ENCODE assay signal across 30 cellular contexts in genomic region chr3:69807674-69808073, GRCh38.
"Had no signal": no experiment of that assay in that cellular context is flagged by ENCODE, and none has a peak within 500 bp of the region (broad histone marks: within the 10 kb centered on the region; RNA-seq: fewer than 3 reads in every experiment).

No MANE protein-coding gene starts in this region.

- H3K4me3 ChIP-seq: ascending aorta, breast epithelium, cardiac muscle cell, colonic mucosa, dorsolateral prefrontal cortex, esophagus muscularis mucosa, gastrocnemius medialis, heart left ventricle had no signal

- DNase-seq: activated CD4-positive, alpha-beta memory T cell treated with anti-CD3 and anti-CD28 coated beads for 36 hours; activated CD4-positive, alpha-beta T cell treated with anti-CD3 and anti-CD28 coated beads for 36 hours; activated CD4-positive, alpha-beta T cell treated with anti-CD3 and anti-CD28 coated beads, Interleukin-2, amount 10 ng/mL, durations not matched to agents 24 days and 14 days; activated CD4-positive, CD25-positive, alpha-beta regulatory T cell; activated CD4-positive, CD25-positive, alpha-beta regulatory T cell treated with anti-CD3 and anti-CD28 coated beads, Interleukin-2, amount 50 U/mL, for 72 hours; activated CD8-positive, alpha-beta memory T cell treated with anti-CD3 and anti-CD28 coated beads, Interleukin-2, amount 50 U/mL, for 48 hours; activated CD8-positive, alpha-beta T cell treated with anti-CD3 and anti-CD28 coated beads, Interleukin-2, amount 10 ng/mL, durations not matched to agents 7 days and 5 days; activated gamma-delta T cell; activated naive CD4-positive, alpha-beta T cell; activated naive CD4-positive, alpha-beta T cell treated with anti-CD3 and anti-CD28 coated beads, Interleukin-2, amount 10 ng/mL, durations not matched to agents 7 days and 5 days; activated naive CD8-positive, alpha-beta T cell treated with anti-CD3 and anti-CD28 coated beads, Interleukin-2, amount 10 ng/mL, durations not matched to agents 7 days and 5 days; activated T-cell treated with anti-CD3 and anti-CD28 coated beads for 4 hours; activated T-cell treated with anti-CD3 and anti-CD28 coated beads, Interleukin-2, amount 50 U/mL, for 24 hours; activated T-cell treated with anti-CD3 and anti-CD28 coated beads, Interleukin-2, amount 50 U/mL, for 72 hours; central memory CD4-positive, alpha-beta T cell; cerebellar nuclear complex; colonic mucosa; dorsolateral prefrontal cortex; effector memory CD4-positive, alpha-beta T cell; endodermal cell; erythroblast; foreskin keratinocyte; gastrocnemius medialis; glutamatergic neuron; heart left ventricle; hypothalamus had no signal

- H3K9me3 ChIP-seq: ascending aorta, breast epithelium, colonic mucosa, esophagus muscularis mucosa, gastrocnemius medialis, heart left ventricle had no signal

- H3K27me3 ChIP-seq: ascending aorta, breast epithelium, cardiac muscle cell, colonic mucosa, dorsolateral prefrontal cortex, esophagus muscularis mucosa, foreskin keratinocyte, gastrocnemius medialis, heart left ventricle had no signal

- H3K4me1 ChIP-seq: ascending aorta, breast epithelium, colonic mucosa, foreskin keratinocyte had no signal

- H3K36me3 ChIP-seq: ascending aorta, breast epithelium, cardiac muscle cell, colonic mucosa, esophagus muscularis mucosa, gastrocnemius medialis, heart left ventricle had no signal

- H3K27ac ChIP-seq: ascending aorta, breast epithelium, cardiac muscle cell, colonic mucosa, dorsolateral prefrontal cortex, esophagus muscularis mucosa, foreskin keratinocyte, gastrocnemius medialis, heart left ventricle had no signal
